Comparison of ENCODE assay signal across 24 cellular contexts in the genomic region with DNA sequence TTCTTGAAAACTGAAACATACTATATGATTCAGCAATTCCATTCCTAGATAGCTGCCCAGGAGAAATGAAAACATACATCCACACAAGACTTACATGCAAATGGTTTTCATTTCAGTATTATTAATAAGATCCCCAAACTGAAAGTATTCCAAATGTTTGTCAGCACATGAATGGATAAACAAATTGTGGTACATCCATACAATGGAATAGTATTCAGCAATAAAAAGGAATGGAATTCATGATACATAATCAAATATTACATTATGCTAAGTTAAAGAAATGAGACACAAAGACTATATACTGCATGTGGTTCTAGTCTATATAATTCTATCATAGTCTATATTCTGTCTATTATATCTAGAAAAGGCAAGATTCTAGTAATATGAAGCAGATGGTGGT.
"Had no signal": no experiment of that assay in that cellular context is flagged by ENCODE, and none has a peak within 500 bp of the region (broad histone marks: within the 10 kb centered on the region; RNA-seq: fewer than 3 reads in every experiment).

No MANE protein-coding gene starts in this region.

- FAIRE-seq: endothelial cell of umbilical vein, frontal cortex, islet of Langerhans, keratinocyte had no signal

- H2AFZ ChIP-seq: hepatocyte had no signal

- H3K79me2 ChIP-seq: hepatocyte had no signal

- H3K36me3 ChIP-seq: esophagus muscularis mucosa, gastroesophageal sphincter, heart left ventricle, left lung, lower lobe of right lung had no signal

- ATAC-seq: foreskin keratinocyte; gastroesophageal sphincter; heart left ventricle; left cardiac atrium; left lung; left ventricle myocardium superior; lower lobe of right lung; mucosa of descending colon; naive thymus-derived CD8-positive, alpha-beta T cell had no signal

- H3K4me1 Mint-ChIP-seq: naive B cell; naive thymus-derived CD8-positive, alpha-beta T cell had no signal

- H3K27me3 ChIP-seq: esophagus muscularis mucosa, foreskin keratinocyte, gastroesophageal sphincter, heart left ventricle, hepatocyte, left lung had no signal

- H3K36me3 Mint-ChIP-seq: mesothelial cell of epicardium, naive B cell had no signal

- H3K27me3 Mint-ChIP-seq: naive B cell had no signal

- H3K4me3 Mint-ChIP-seq: mesothelial cell of epicardium; naive B cell; naive thymus-derived CD8-positive, alpha-beta T cell had no signal

- H3K27ac Mint-ChIP-seq: mesothelial cell of epicardium; naive B cell; naive thymus-derived CD8-positive, alpha-beta T cell had no signal

- H3K4me1 ChIP-seq: esophagus muscularis mucosa, foreskin keratinocyte, gastroesophageal sphincter, heart left ventricle, left lung, lower lobe of right lung had no signal

- H3K4me3 ChIP-seq: coronary artery, dorsolateral prefrontal cortex, esophagus muscularis mucosa, gastroesophageal sphincter, heart left ventricle, hepatocyte, left lung, lower lobe of right lung, mucosa of descending colon had no signal

- H3K4me2 ChIP-seq: hepatocyte had no signal

- H3K27ac ChIP-seq: coronary artery, dorsolateral prefrontal cortex, esophagus muscularis mucosa, foreskin keratinocyte, gastroesophageal sphincter, heart left ventricle, hepatocyte, left lung, lower lobe of right lung had no signal

- DNase-seq: dermis blood vessel endothelial cell; dorsolateral prefrontal cortex; effector CD4-positive, alpha-beta T cell; effector memory CD4-positive, alpha-beta T cell; foreskin keratinocyte; heart left ventricle; hypothalamus; left cardiac atrium; left lung; left ventricle myocardium superior; lower lobe of right lung; mesenchymal stem cell; mucosa of descending colon; naive B cell; naive thymus-derived CD8-positive, alpha-beta T cell had no signal
